8 cellular contexts compared by ENCODE assay signal in the genomic region with DNA sequence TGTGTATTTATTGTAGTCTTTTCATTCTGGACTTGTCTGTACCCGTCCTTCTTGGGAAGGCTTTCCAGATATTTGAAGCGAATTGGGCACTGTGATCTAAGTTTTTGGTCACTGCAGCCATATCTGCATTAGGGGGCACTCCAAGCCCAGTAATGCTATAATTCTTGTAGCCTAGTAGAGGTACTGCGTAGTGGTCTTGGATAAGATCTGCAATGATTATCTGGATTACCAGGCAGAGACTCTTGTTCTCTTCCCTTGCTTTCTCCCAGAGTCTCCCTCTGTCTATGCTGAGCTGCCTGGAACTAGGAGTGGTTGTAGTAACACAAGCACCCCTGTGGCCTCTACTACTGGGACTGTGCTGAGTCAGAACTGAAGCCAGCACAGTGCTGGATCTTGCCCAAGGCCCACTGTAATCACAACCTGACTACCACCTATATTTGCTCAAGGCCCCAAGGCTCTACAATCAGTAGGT. TPM values are rescaled to one million over a fixed set of nuclear protein-coding genes. Genes with fewer than 3 reads are reported as not detected.
A peak's percentile ranks its signal among the peaks of the same experiment; 100 is the strongest.
DNase-seq lines count a peak whose midpoint lies in the region; ATAC-seq and TF ChIP-seq lines count a peak whose summit lies in the region.

No MANE protein-coding gene starts in this region.

- peak; percentile 59 for DNase-seq in ELR (ENCODE audit: low read depth)
- peak; percentile 76 for DNase-seq in activated CD4-positive, alpha-beta T cell treated with anti-CD3 and anti-CD28 coated beads, Interleukin-2, amount 10 ng/mL, durations not matched to agents 24 days and 14 days
- DNase-seq in fibroblast of villous mesenchyme (ENCODE audit: low read depth): peak; percentile 68
- peak; percentile 28 for DNase-seq in putamen (ENCODE audit: low spot score)
- DNase-seq in NCI-H345 treated with DMSO at 0.1 percent for 48 hours (lab: John Stamatoyannopoulos, UW; ENCODE audit: unreplicated experiment): no peak

- H3K4me1 Mint-ChIP-seq in activated CD4-positive, alpha-beta T cell treated with anti-CD3 and anti-CD28 coated beads, Interleukin-2, amount 10 ng/mL, durations not matched to agents 24 days and 14 days: no peaks in the 10 kb centered on the region

- H3K36me3 Mint-ChIP-seq in activated CD4-positive, alpha-beta T cell treated with anti-CD3 and anti-CD28 coated beads, Interleukin-2, amount 10 ng/mL, durations not matched to agents 24 days and 14 days (ENCODE audit: low read depth): no peaks in the 10 kb centered on the region

- no peak overlapping the region for H3K4me3 Mint-ChIP-seq in activated CD4-positive, alpha-beta T cell treated with anti-CD3 and anti-CD28 coated beads, Interleukin-2, amount 10 ng/mL, durations not matched to agents 24 days and 14 days

- intact Hi-C loops in activated CD4-positive, alpha-beta T cell treated with anti-CD3 and anti-CD28 coated beads, Interleukin-2, amount 10 ng/mL, durations not matched to agents 24 days and 14 days (cut with micrococcal nuclease): loop anchor here (1.0 to 5.0 kb wide), 2 partner anchors 335 to 642 kb away; no protein-coding TSS in a partner anchor

- H3K4me3 ChIP-seq in fibroblast of villous mesenchyme (ENCODE audit: low read depth, low read length): no peak overlapping the region

- ATAC-seq in HG03378 (IDR thresholded peaks at IDR 0.05; ENCODE audit: unreplicated experiment) (peak; percentile 56), HG03139 (IDR thresholded peaks at IDR 0.05; ENCODE audit: unreplicated experiment) (no peak), GM21786 (IDR thresholded peaks at IDR 0.05; ENCODE audit: unreplicated experiment) (no peak)

- peak; percentile 67 for TF ChIP-seq CTCF in fibroblast of villous mesenchyme (IDR thresholded peaks at IDR 0.05; ENCODE audit: insufficient read depth, low read depth, low read length)

- peaks cover 4% of the 10 kb centered on the region for H3K9me3 Mint-ChIP-seq in activated CD4-positive, alpha-beta T cell treated with anti-CD3 and anti-CD28 coated beads, Interleukin-2, amount 10 ng/mL, durations not matched to agents 24 days and 14 days

- H3K27ac Mint-ChIP-seq in activated CD4-positive, alpha-beta T cell treated with anti-CD3 and anti-CD28 coated beads, Interleukin-2, amount 10 ng/mL, durations not matched to agents 24 days and 14 days: no peak overlapping the region

- peaks cover 20% of the 10 kb centered on the region for H3K27me3 Mint-ChIP-seq in activated CD4-positive, alpha-beta T cell treated with anti-CD3 and anti-CD28 coated beads, Interleukin-2, amount 10 ng/mL, durations not matched to agents 24 days and 14 days

RNA-seq across cellular contexts. Expression of a gene that starts 30.0 kb away (rescaled TPM):
- total RNA-seq in activated CD4-positive, alpha-beta T cell treated with anti-CD3 and anti-CD28 coated beads, Interleukin-2, amount 10 ng/mL, durations not matched to agents 24 days and 14 days: 158 and 168 TPM in 2 replicates
- 914 and 1,547 TPM in 2 replicates for total RNA-seq in fibroblast of villous mesenchyme
